Comparison of ENCODE assay signal across 13 cellular contexts in the genomic region with DNA sequence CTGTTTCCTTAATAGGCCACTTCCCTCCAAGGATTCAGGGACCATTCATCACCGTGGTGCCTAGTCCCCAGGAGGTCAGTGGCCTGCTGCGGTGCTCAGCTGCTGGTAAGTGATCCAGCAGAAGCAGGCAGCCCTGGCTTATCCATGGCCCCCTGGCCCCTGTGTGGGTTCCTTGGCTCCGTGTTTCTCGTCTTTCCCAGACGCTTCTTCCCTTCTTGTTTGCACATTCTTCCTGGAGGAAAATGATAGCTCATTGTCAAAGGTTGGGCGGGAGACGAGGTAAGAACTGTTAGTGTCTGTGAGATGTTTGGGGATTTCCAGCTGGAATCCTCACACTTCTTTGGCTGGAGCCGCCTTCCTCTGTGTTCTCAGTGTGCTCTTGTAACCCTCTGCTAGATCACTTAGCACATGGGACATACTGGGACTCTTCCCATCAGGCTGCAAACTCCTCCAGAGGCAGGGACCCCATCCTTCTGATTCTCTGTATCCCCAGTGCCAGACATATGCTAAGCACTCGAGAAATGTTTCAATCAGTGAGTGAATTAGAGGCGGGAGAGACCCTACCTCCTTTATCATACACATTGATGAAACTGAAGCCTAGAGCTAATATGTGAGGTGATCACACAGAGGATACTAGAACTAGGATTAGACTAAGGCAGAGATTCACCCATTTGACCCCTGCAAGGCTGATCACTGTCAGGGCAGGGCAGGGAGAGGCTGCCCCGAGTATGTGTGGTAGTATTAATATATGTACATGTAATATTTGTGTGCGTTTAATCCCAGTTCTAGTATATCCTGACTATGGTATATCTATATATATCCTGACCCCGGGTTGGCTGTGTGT.
A peak's percentile ranks its signal among the peaks of the same experiment; 100 is the strongest.
DNase-seq lines count a peak whose midpoint lies in the region; ATAC-seq and TF ChIP-seq lines count a peak whose summit lies in the region.
"Had no signal": no experiment of that assay in that cellular context is flagged by ENCODE, and none has a peak within 500 bp of the region (broad histone marks: within the 10 kb centered on the region; RNA-seq: fewer than 3 reads in every experiment).

No MANE protein-coding gene starts in this region.

- no peak overlapping the region for H3K4me3 ChIP-seq in HEK293 (ENCODE audit: low read depth, low read length)
- no peak overlapping the region for H3K4me3 ChIP-seq in stomach
- H3K4me3 ChIP-seq in CD4-positive, alpha-beta memory T cell (ENCODE audit: low read length in 2 of 2): no peak overlapping the region

- H3K9me3 Mint-ChIP-seq in CD4-positive, alpha-beta memory T cell: no peaks in the 10 kb centered on the region
- H3K9me3 Mint-ChIP-seq: effector memory CD8-positive, alpha-beta T cell; naive thymus-derived CD8-positive, alpha-beta T cell had no signal

- no peak for TF ChIP-seq POLR2A in stomach (IDR thresholded peaks at IDR 0.05)

- H3K36me3 Mint-ChIP-seq in CD4-positive, alpha-beta memory T cell: peaks cover 0 to 6% of the 10 kb centered on the region in 2 donors
- H3K36me3 Mint-ChIP-seq: naive thymus-derived CD8-positive, alpha-beta T cell had no signal

- H3K27me3 Mint-ChIP-seq in CD4-positive, alpha-beta memory T cell: peaks cover 0 to 1% of the 10 kb centered on the region in 2 donors
- H3K27me3 Mint-ChIP-seq: effector memory CD8-positive, alpha-beta T cell; naive thymus-derived CD8-positive, alpha-beta T cell had no signal

- intact Hi-C loops in stomach (cut with DNase I; ENCODE audit: low total_unique reads): no loop called here
- intact Hi-C loops in CD4-positive, alpha-beta memory T cell (cut with micrococcal nuclease): no loop called here

- H3K9me3 ChIP-seq in HEK293 (ENCODE audit: control insufficient read depth, insufficient read depth, low read depth, low read length): no peaks in the 10 kb centered on the region
- no peaks in the 10 kb centered on the region for H3K9me3 ChIP-seq in stomach
- no peaks in the 10 kb centered on the region for H3K9me3 ChIP-seq in CD4-positive, alpha-beta memory T cell (ENCODE audit: control insufficient read depth in 1 of 2, low read length in 2 of 2)
- H3K9me3 ChIP-seq: BE2C had no signal

- no peak for TF ChIP-seq EP300 in stomach (IDR thresholded peaks at IDR 0.05)

- no peak for DNase-seq in left lobe of liver (ENCODE audit: low spot score)
- no peak for DNase-seq in stomach
- DNase-seq in NCI-H1436 (lab: John Stamatoyannopoulos, UW): no peak
- DNase-seq in CD4-positive, alpha-beta memory T cell: no peak
- DNase-seq in NCI-H187 (lab: John Stamatoyannopoulos, UW): no peak
- DNase-seq in cerebellum (ENCODE audit: low spot score): no peak
- DNase-seq: BE2C; effector memory CD8-positive, alpha-beta T cell; naive thymus-derived CD8-positive, alpha-beta T cell; NCI-H446 treated with DMSO at 0.1 percent for 48 hours; RPMI8226 had no signal

- POLR2A ChIA-PET in HEK293 (lab: Yijun Ruan, JAX): interaction anchor here (0.9 kb wide), 1 partner anchor 10 kb away, joined by 3 read pairs; no protein-coding TSS in a partner anchor
- POLR2A ChIA-PET in CD4-positive, alpha-beta memory T cell (lab: Charles Lee; ENCODE audit: partially characterized antibody): no interaction called here

- CTCF ChIA-PET in HEK293 (lab: Yijun Ruan, JAX): interaction anchor here (0.6 to 0.8 kb wide), 2 partner anchors 78 to 603 kb away, joined by 3 to 4 read pairs; no protein-coding TSS in a partner anchor
- CTCF ChIA-PET in CD4-positive, alpha-beta memory T cell (lab: Charles Lee; ENCODE audit: partially characterized antibody): no interaction called here

- peak; percentile 31 for ATAC-seq in left lobe of liver
- ATAC-seq: effector memory CD8-positive, alpha-beta T cell; naive thymus-derived CD8-positive, alpha-beta T cell had no signal

- H3K27me3 ChIP-seq in stomach: no peaks in the 10 kb centered on the region
- H3K27me3 ChIP-seq in CD4-positive, alpha-beta memory T cell (ENCODE audit: insufficient read depth, low read length): no peaks in the 10 kb centered on the region
- H3K27me3 ChIP-seq: BE2C had no signal

- 69 to 83% (median 80%) methylated on average over 13 of the region's 13 CpGs for WGBS in stomach, 5 donors

- no peaks in the 10 kb centered on the region for H3K4me1 Mint-ChIP-seq in CD4-positive, alpha-beta memory T cell

- H3K4me3 Mint-ChIP-seq in CD4-positive, alpha-beta memory T cell: no peak overlapping the region
- H3K4me3 Mint-ChIP-seq: effector memory CD8-positive, alpha-beta T cell; naive thymus-derived CD8-positive, alpha-beta T cell had no signal

- H3K4me1 ChIP-seq in HEK293 (ENCODE audit: control insufficient read depth, insufficient read depth, low read length) (peaks cover 12% of the 10 kb centered on the region), stomach (peaks cover 0 to 16% (median 8%) of the 10 kb centered on the region in 4 donors)
- H3K4me1 ChIP-seq in CD4-positive, alpha-beta memory T cell (ENCODE audit: insufficient read depth, low read length): no peaks in the 10 kb centered on the region

- H3K36me3 ChIP-seq in HEK293 (ENCODE audit: control insufficient read depth in 2 of 2, insufficient read depth in 1 of 2, low read length in 2 of 2): no peaks in the 10 kb centered on the region
- H3K36me3 ChIP-seq in stomach: no peaks in the 10 kb centered on the region
- H3K36me3 ChIP-seq in CD4-positive, alpha-beta memory T cell (ENCODE audit: insufficient read depth, low read length): no peaks in the 10 kb centered on the region
- H3K36me3 ChIP-seq: BE2C had no signal

- no peak overlapping the region for H3K27ac Mint-ChIP-seq in CD4-positive, alpha-beta memory T cell
- H3K27ac Mint-ChIP-seq: effector memory CD8-positive, alpha-beta T cell had no signal

- no peak overlapping the region for H3K27ac ChIP-seq in HEK293 (ENCODE audit: extremely low read depth, low read depth, low read length)
- peak overlapping the region; percentile 54 for H3K27ac ChIP-seq in cingulate gyrus (ENCODE audit: low read depth, low read length)
- H3K27ac ChIP-seq in stomach: peak overlapping the region; percentile 7 to 60 (median 39)
- no peak overlapping the region for H3K27ac ChIP-seq in CD4-positive, alpha-beta memory T cell (ENCODE audit: low read depth, low read length)

- TF ChIP-seq CTCF in HEK293 (tag by site-specific recombination; IDR thresholded peaks at IDR 0.05) (no peak), stomach (IDR thresholded peaks at IDR 0.05) (no peak)

TF ChIP-seq in HEK293, 187 proteins besides CTCF, POLR2A, EP300 and RAD21 (continues in another document):
- TF ChIP-seq ZNF335 (tag by site-specific recombination; conservative IDR thresholded peaks at IDR 0.05) (no peak), ZNF670 (tag by site-specific recombination; IDR thresholded peaks at IDR 0.05; ENCODE audit: low read depth) (no peak), ZSCAN30 (tag by site-specific recombination; IDR thresholded peaks at IDR 0.05) (no peak), ZNF544 (tag by site-specific recombination; IDR thresholded peaks at IDR 0.05) (no peak), EGR2 (tag by site-specific recombination; IDR thresholded peaks at IDR 0.05; ENCODE audit: low read depth) (no peak), ZNF791 (tag by site-specific recombination; IDR thresholded peaks at IDR 0.05) (no peak), ZNF202 (tag by site-specific recombination; IDR thresholded peaks at IDR 0.05; ENCODE audit: borderline replicate concordance) (no peak), ZNF423 (tag by site-specific recombination; IDR thresholded peaks at IDR 0.05) (peak; percentile 70), KLF1 (tag by site-specific recombination; IDR thresholded peaks at IDR 0.05) (no peak), ZNF623 (tag by site-specific recombination; IDR thresholded peaks at IDR 0.05) (no peak), KLF9 (tag by site-specific recombination; IDR thresholded peaks at IDR 0.05; ENCODE audit: low read depth) (no peak), ZNF366 (tag by site-specific recombination; conservative IDR thresholded peaks at IDR 0.05) (no peak), ZNF785 (tag by site-specific recombination; IDR thresholded peaks at IDR 0.05) (no peak), ZFP3 (tag by site-specific recombination; IDR thresholded peaks at IDR 0.05; ENCODE audit: low read depth) (no peak), ZNF792 (tag by site-specific recombination; IDR thresholded peaks at IDR 0.05) (no peak), ZNF140 (tag by site-specific recombination; IDR thresholded peaks at IDR 0.05) (no peak), ZNF555 (tag by site-specific recombination; conservative IDR thresholded peaks at IDR 0.05) (no peak), ZNF248 (tag by site-specific recombination; IDR thresholded peaks at IDR 0.05) (no peak), ZNF560 (tag by site-specific recombination; IDR thresholded peaks at IDR 0.05; ENCODE audit: borderline replicate concordance) (no peak), ZNF558 (tag by site-specific recombination; IDR thresholded peaks at IDR 0.05) (no peak), ZBTB48 (tag by site-specific recombination; IDR thresholded peaks at IDR 0.05) (no peak), ZFHX2 (tag by site-specific recombination; conservative IDR thresholded peaks at IDR 0.05) (no peak), ZNF600 (tag by site-specific recombination; IDR thresholded peaks at IDR 0.05) (no peak)
- TF ChIP-seq, protein P1, sequence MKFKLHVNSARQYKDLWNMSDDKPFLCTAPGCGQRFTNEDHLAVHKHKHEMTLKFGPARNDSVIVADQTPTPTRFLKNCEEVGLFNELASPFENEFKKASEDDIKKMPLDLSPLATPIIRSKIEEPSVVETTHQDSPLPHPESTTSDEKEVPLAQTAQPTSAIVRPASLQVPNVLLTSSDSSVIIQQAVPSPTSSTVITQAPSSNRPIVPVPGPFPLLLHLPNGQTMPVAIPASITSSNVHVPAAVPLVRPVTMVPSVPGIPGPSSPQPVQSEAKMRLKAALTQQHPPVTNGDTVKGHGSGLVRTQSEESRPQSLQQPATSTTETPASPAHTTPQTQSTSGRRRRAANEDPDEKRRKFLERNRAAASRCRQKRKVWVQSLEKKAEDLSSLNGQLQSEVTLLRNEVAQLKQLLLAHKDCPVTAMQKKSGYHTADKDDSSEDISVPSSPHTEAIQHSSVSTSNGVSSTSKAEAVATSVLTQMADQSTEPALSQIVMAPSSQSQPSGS (tag by site-specific recombination; IDR thresholded peaks at IDR 0.05; ENCODE audit: low read depth): no peak
- TF ChIP-seq, protein P2, sequence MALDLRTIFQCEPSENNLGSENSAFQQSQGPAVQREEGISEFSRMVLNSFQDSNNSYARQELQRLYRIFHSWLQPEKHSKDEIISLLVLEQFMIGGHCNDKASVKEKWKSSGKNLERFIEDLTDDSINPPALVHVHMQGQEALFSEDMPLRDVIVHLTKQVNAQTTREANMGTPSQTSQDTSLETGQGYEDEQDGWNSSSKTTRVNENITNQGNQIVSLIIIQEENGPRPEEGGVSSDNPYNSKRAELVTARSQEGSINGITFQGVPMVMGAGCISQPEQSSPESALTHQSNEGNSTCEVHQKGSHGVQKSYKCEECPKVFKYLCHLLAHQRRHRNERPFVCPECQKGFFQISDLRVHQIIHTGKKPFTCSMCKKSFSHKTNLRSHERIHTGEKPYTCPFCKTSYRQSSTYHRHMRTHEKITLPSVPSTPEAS (tag by site-specific recombination; IDR thresholded peaks at IDR 0.05): no peak

Comparison
In these comparisons a context has a peak if more than half of its experiments do, and no peak if none do; other contexts are left out.
1. H3K27ac ChIP-seq: peak in cingulate gyrus (single experiment) and stomach (5 of 5); none in HEK293 (single experiment) and CD4-positive, alpha-beta memory T cell (single experiment).